In the genomic region with DNA sequence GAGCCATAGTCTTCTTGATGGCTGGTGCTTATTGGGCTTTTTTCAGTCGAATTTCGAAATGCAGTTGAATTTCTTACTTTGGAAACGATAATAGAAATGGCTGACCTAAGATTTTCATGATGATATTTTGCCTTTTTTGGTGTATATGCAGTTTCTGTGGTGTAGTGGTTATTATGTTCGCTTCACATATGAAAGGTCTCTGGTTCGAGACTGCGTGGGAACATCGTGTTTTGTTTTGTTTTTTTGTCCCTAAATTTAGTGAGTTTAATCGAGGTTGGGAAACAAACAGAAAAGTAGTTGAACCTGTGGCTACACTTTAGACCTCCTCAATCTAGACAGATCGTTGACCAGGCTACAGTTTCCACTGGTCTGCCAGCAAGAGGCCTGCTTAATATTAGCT, we compare ENCODE assay signal across 1 cellular context.
TF ChIP-seq lines count a peak whose summit lies in the region.

No MANE protein-coding gene starts in this region.

TF ChIP-seq in HCT116, 20 proteins besides CTCF, POLR2A, EP300 and RAD21:
- TF ChIP-seq, protein P1, sequence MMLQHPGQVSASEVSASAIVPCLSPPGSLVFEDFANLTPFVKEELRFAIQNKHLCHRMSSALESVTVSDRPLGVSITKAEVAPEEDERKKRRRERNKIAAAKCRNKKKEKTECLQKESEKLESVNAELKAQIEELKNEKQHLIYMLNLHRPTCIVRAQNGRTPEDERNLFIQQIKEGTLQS (IDR thresholded peaks at IDR 0.05), result peak; percentile 87
